Comparison of ENCODE assay signal across 8 cellular contexts in genomic region chr12:95002754-95003153, GRCh38. TPM values are rescaled to one million over a fixed set of nuclear protein-coding genes. Genes with fewer than 3 reads are reported as not detected.
DNase-seq lines count a peak whose midpoint lies in the region; ATAC-seq and TF ChIP-seq lines count a peak whose summit lies in the region.

No MANE protein-coding gene starts in this region.

- H3K27ac Mint-ChIP-seq in natural killer cell, result peak overlapping the region; percentile 94 to 96

- no peak for DNase-seq in LNCaP clone FGC (ENCODE audit: low read depth)
- no peak for DNase-seq in coronary artery (ENCODE audit: low spot score)
- no peak for DNase-seq in natural killer cell
- DNase-seq in central memory CD4-positive, alpha-beta T cell, result no peak
- no peak for DNase-seq in HUDEP-2 (lab: John Stamatoyannopoulos, UW; ENCODE audit: unreplicated experiment in 76 of 76)
- no peak for DNase-seq in activated gamma-delta T cell treated with Interleukin-2 at 50 U/mL for 16 hours

- intact Hi-C loops in natural killer cell (cut with micrococcal nuclease), result loop anchor here (1.0 to 2.0 kb wide), 2 partner anchors 61 to 326 kb away; no protein-coding TSS in a partner anchor

- peak overlapping the region; percentile 87 for H3K27ac ChIP-seq in C4-2B
- H3K27ac ChIP-seq in coronary artery, result peak overlapping the region in 1 of 2 donors; percentile 86

- peaks cover 0 to 6% of the 10 kb centered on the region in 2 donors for H3K9me3 Mint-ChIP-seq in natural killer cell

- H3K4me3 ChIP-seq in LNCaP clone FGC (ENCODE audit: low read depth, low read length) (peak overlapping the region; percentile 99), coronary artery (peak overlapping the region; percentile 76)

- H3K4me3 Mint-ChIP-seq in natural killer cell, result peak overlapping the region; percentile 95

- H3K36me3 Mint-ChIP-seq in natural killer cell, result no peaks in the 10 kb centered on the region

- ATAC-seq in natural killer cell (no peak), HG02763 (IDR thresholded peaks at IDR 0.05; ENCODE audit: unreplicated experiment) (no peak)

- peaks cover 47 to 48% of the 10 kb centered on the region in 2 donors for H3K4me1 Mint-ChIP-seq in natural killer cell

- H3K27me3 Mint-ChIP-seq in natural killer cell (ENCODE audit: low read depth in 2 of 2), result no peaks in the 10 kb centered on the region

- TF ChIP-seq CTCF in C4-2B (conservative IDR thresholded peaks at IDR 0.05) (no peak), LNCaP clone FGC (IDR thresholded peaks at IDR 0.05; ENCODE audit: control insufficient read depth, extremely low read depth, insufficient read depth) (no peak), coronary artery (IDR thresholded peaks at IDR 0.05) (no peak), natural killer cell (IDR thresholded peaks at IDR 0.05) (no peak)

RNA-seq across cellular contexts. Expression of gene NDUFA12, which starts 0.7 kb away (rescaled TPM):
- total RNA-seq in natural killer cell, result 10 to 100 TPM; 67.7 to 91.5 (median 69.6) TPM
